ENCODE assay signal across 8 cellular contexts in genomic region chr11:59186130-59186594, GRCh38. TPM values are rescaled to one million over a fixed set of nuclear protein-coding genes. Genes with fewer than 3 reads are reported as not detected.
DNase-seq lines count a peak whose midpoint lies in the region; ATAC-seq and TF ChIP-seq lines count a peak whose summit lies in the region.

No MANE protein-coding gene starts in this region.

- H3K4me2 ChIP-seq in IMR-90 (ENCODE audit: low read depth, low read length) = no peak overlapping the region

- H3K36me3 ChIP-seq in CD4-positive, CD25-positive, alpha-beta regulatory T cell (ENCODE audit: control insufficient read depth, insufficient read depth, low read length) = no peaks in the 10 kb centered on the region
- peaks cover 34% of the 10 kb centered on the region for H3K36me3 ChIP-seq in IMR-90 (ENCODE audit: control insufficient read depth, insufficient read depth, low read length)
- peaks cover 0 to 2% of the 10 kb centered on the region in 2 donors for H3K36me3 ChIP-seq in esophagus (ENCODE audit: control insufficient read depth in 2 of 2, insufficient read depth in 2 of 2, low read length in 1 of 2)
- H3K36me3 ChIP-seq in psoas muscle (ENCODE audit: insufficient read depth in 1 of 2, low read depth in 1 of 2) = no peaks in the 10 kb centered on the region

- intact Hi-C loops in IMR-90 (cut with micrococcal nuclease) (loop anchor here (2.0 kb wide), 1 partner anchor 13 kb away; the partner anchor contains the start of gene DTX4), psoas muscle (cut with DNase I) (no loop called here)

- TF ChIP-seq POLR2A in IMR-90 (IDR thresholded peaks at IDR 0.05; ENCODE audit: low read depth, low read length) = no peak

- peaks cover 3% of the 10 kb centered on the region for H3K27me3 ChIP-seq in CD4-positive, CD25-positive, alpha-beta regulatory T cell (ENCODE audit: control insufficient read depth, insufficient read depth, low read length)
- H3K27me3 ChIP-seq in IMR-90 (ENCODE audit: control insufficient read depth, insufficient read depth, low read length) = no peaks in the 10 kb centered on the region
- H3K27me3 ChIP-seq in esophagus (ENCODE audit: control insufficient read depth in 1 of 2, insufficient read depth in 2 of 2, low read length in 2 of 2) = no peaks in the 10 kb centered on the region
- peaks cover 0 to 20% (median 3%) of the 10 kb centered on the region in 3 donors for H3K27me3 ChIP-seq in psoas muscle (ENCODE audit: insufficient read depth in 3 of 3, low read length in 2 of 3)

- BruUV-seq in IMR-90 (replicated peaks; lab: Mats Ljungman, UMichigan) = no TSS peak

- DNase-seq in CD4-positive, CD25-positive, alpha-beta regulatory T cell = peak; percentile 20 to 43 (median 41)
- DNase-seq in GM19238 (ENCODE audit: insufficient read length, low spot score) (peak; percentile 61), IMR-90 (no peak), psoas muscle (no peak), AML-193 (lab: John Stamatoyannopoulos, UW) (no peak), inferior parietal cortex (ENCODE audit: extremely low spot score) (no peak)
- DNase-seq in activated CD4-positive, alpha-beta T cell treated with anti-CD3 and anti-CD28 coated beads, Interleukin-2, amount 50 U/mL, for 48 hours = peak; percentile 55 to 64

- peaks cover 0 to 23% of the 10 kb centered on the region in 2 experiments; a peak in 2 of 4 replicates for H3K79me1 ChIP-seq in IMR-90 (ENCODE audit: low read depth in 1 of 2, low read length in 2 of 2)

- H2BK5ac ChIP-seq in IMR-90 (ENCODE audit: low read depth, low read length, poor library complexity, severe bottlenecking) = no peak overlapping the region

- H2BK20ac ChIP-seq in IMR-90 (ENCODE audit: low read depth, low read length) = no peak overlapping the region

- H3K27me3 Mint-ChIP-seq in CD4-positive, CD25-positive, alpha-beta regulatory T cell = peaks cover 4% of the 10 kb centered on the region

- H3K14ac ChIP-seq in IMR-90 (replicated peaks; ENCODE audit: low read depth, low read length) = no peak overlapping the region

- H4K20me1 ChIP-seq in IMR-90 (ENCODE audit: insufficient read depth, low read length) = 0 out of 2 replicates have a peak, but pooled peaks cover 4% of the 10 kb centered on the region

- no peak overlapping the region for H3K27ac Mint-ChIP-seq in CD4-positive, CD25-positive, alpha-beta regulatory T cell

- H4K8ac ChIP-seq in IMR-90 (ENCODE audit: low read depth in 2 of 2, low read length in 2 of 2) = no peak overlapping the region

- H4K5ac ChIP-seq in IMR-90 (ENCODE audit: low read depth, low read length) = no peak overlapping the region; the same call in 1 of the 2 replicates

- peak overlapping the region; percentile 78 for H2AK9ac ChIP-seq in IMR-90 (replicated peaks; ENCODE audit: low read depth, low read length, poor library complexity)

- H2AK5ac ChIP-seq in IMR-90 (ENCODE audit: low read depth, low read length) = peak overlapping the region; percentile 68

- H2AFZ ChIP-seq in IMR-90 (replicated peaks; ENCODE audit: low read length, poor library complexity) = no peak overlapping the region

- H3K23ac ChIP-seq in IMR-90 (ENCODE audit: low read depth, low read length) = no peak overlapping the region

- H3K4me1 ChIP-seq in CD4-positive, CD25-positive, alpha-beta regulatory T cell (ENCODE audit: control insufficient read depth, insufficient read depth, low read length, poor library complexity, severe bottlenecking) = no peaks in the 10 kb centered on the region
- H3K4me1 ChIP-seq in IMR-90 (ENCODE audit: control insufficient read depth, insufficient read depth, low read length) (peaks cover 20% of the 10 kb centered on the region), esophagus (ENCODE audit: control insufficient read depth in 2 of 2, insufficient read depth in 2 of 2, low read length in 1 of 2) (peaks cover 7 to 11% of the 10 kb centered on the region in 2 donors), psoas muscle (no peaks in the 10 kb centered on the region)

- H3K56ac ChIP-seq in IMR-90 (ENCODE audit: extremely low read depth, insufficient read depth, low read length) = no peak overlapping the region

- no peaks in the 10 kb centered on the region for H3K9me3 Mint-ChIP-seq in CD4-positive, CD25-positive, alpha-beta regulatory T cell

- H2BK120ac ChIP-seq in IMR-90 (ENCODE audit: low read depth, low read length) = no peak overlapping the region

- H3K4me3 Mint-ChIP-seq in CD4-positive, CD25-positive, alpha-beta regulatory T cell = no peak overlapping the region

- no peaks in the 10 kb centered on the region for H3K9me3 ChIP-seq in CD4-positive, CD25-positive, alpha-beta regulatory T cell (ENCODE audit: control insufficient read depth in 2 of 2, low read length in 2 of 2)
- H3K9me3 ChIP-seq in IMR-90 (ENCODE audit: control insufficient read depth, insufficient read depth, low read length) (no peaks in the 10 kb centered on the region), esophagus (ENCODE audit: control insufficient read depth in 2 of 2, insufficient read depth in 1 of 2, low read depth in 1 of 2, low read length in 1 of 2) (no peaks in the 10 kb centered on the region), psoas muscle (no peaks in the 10 kb centered on the region)

- dilution Hi-C loops in IMR-90 (cut with HindIII; ENCODE audit: low sequenced_read_pairs, unreplicated experiment) = no loop called here

- CTCF ChIA-PET in IMR-90 (lab: Yijun Ruan, JAX) = interaction anchor here (0.8 to 3.3 kb wide), 4 partner anchors 12 to 35 kb away, joined by 3 to 25 read pairs (median 4); partner anchors contain the start of gene DTX4

- TF ChIP-seq CTCF in IMR-90 (conservative IDR thresholded peaks at IDR 0.05; ENCODE audit: low read depth, low read length) (peak; percentile 43), psoas muscle (IDR thresholded peaks at IDR 0.05) (peak; percentile 22)

- H3K18ac ChIP-seq in IMR-90 (ENCODE audit: low read depth, low read length) = no peak overlapping the region

- 0 out of 2 replicates have a peak, but pooled peaks have one; percentile 8 for TF ChIP-seq RAD21 in IMR-90 (IDR thresholded peaks at IDR 0.05; ENCODE audit: low read length)

- H3K9me1 ChIP-seq in IMR-90 (ENCODE audit: insufficient read depth, low read length) = peaks cover 21% of the 10 kb centered on the region

- H3K4me3 ChIP-seq in CD4-positive, CD25-positive, alpha-beta regulatory T cell (ENCODE audit: low read depth, low read length) = no peak overlapping the region
- H3K4me3 ChIP-seq in IMR-90 (ENCODE audit: insufficient read depth, low read depth, low read length) = no peak overlapping the region
- no peak overlapping the region for H3K4me3 ChIP-seq in esophagus (ENCODE audit: low read depth in 1 of 2, low read length in 2 of 2)
- H3K4me3 ChIP-seq in psoas muscle = no peak overlapping the region

- no peak overlapping the region for H3K4ac ChIP-seq in IMR-90 (ENCODE audit: low read depth, low read length)

- ATAC-seq in CD4-positive, CD25-positive, alpha-beta regulatory T cell (ENCODE audit: low read depth in 2 of 2) = peak; percentile 47 to 61
- no peak for ATAC-seq in IMR-90 (ENCODE audit: low read depth)
- peak in 1 of 4 donors; percentile 43 for ATAC-seq in psoas muscle

- no peak overlapping the region for H2BK15ac ChIP-seq in IMR-90 (ENCODE audit: low read depth, low read length)

- no peak overlapping the region for H3K27ac ChIP-seq in CD4-positive, CD25-positive, alpha-beta regulatory T cell (ENCODE audit: insufficient read depth, low read length, poor library complexity, severe bottlenecking)
- H3K27ac ChIP-seq in IMR-90 (ENCODE audit: insufficient read depth, low read length) (no peak overlapping the region), esophagus (ENCODE audit: low read depth in 2 of 2, low read length in 1 of 2) (peak overlapping the region; percentile 16 to 26), psoas muscle (no peak overlapping the region)

- POLR2A ChIA-PET in IMR-90 (lab: Charles Lee; ENCODE audit: unreplicated experiment) = no interaction called here

- H3K9ac ChIP-seq in IMR-90 (ENCODE audit: low read depth, low read length) = no peak overlapping the region

- no peaks in the 10 kb centered on the region for H3K36me3 Mint-ChIP-seq in CD4-positive, CD25-positive, alpha-beta regulatory T cell

- H3K4me1 Mint-ChIP-seq in CD4-positive, CD25-positive, alpha-beta regulatory T cell = no peaks in the 10 kb centered on the region

- WGBS in IMR-90 (ENCODE audit: extremely low coverage in 2 of 2, insufficient read length in 1 of 2), 2 experiments = no CpG with 5 or more reads among the region's 5 CpGs
- 54 to 62% methylated on average over 5 of the region's 5 CpGs for WGBS in esophagus, 2 donors
- WGBS in psoas muscle, 3 donors = 37 to 58% (median 44%) methylated on average over 5 of the region's 5 CpGs

- in situ Hi-C loops in IMR-90 (cut with MboI; ENCODE audit: low sequenced_read_pairs) = no loop called here

- H4K91ac ChIP-seq in IMR-90 (ENCODE audit: insufficient read depth, low read depth, low read length) = no peak overlapping the region

RNA-seq across cellular contexts. Expression of gene DTX4, which starts 14.2 kb away (rescaled TPM):
- total RNA-seq in CD4-positive, CD25-positive, alpha-beta regulatory T cell = 1.0 TPM
- under 1 TPM in 2 of 4 donors, not detected in 2; 0.11 to 0.25 TPM for polyA plus RNA-seq in CD4-positive, CD25-positive, alpha-beta regulatory T cell
- total RNA-seq in IMR-90 (2012; rRNA removed) (2.5 and 2.7 TPM in 2 replicates), psoas muscle (1 to 10 TPM; 1.2 to 2.7 (median 2.3) TPM)
- polyA plus RNA-seq in IMR-90 (2012; rRNA removed) (3.0 and 3.1 TPM in 2 replicates), esophagus (1 to 10 TPM; 1.8 to 2.4 TPM), psoas muscle (under 1 TPM; 0.46 to 0.65 (median 0.60) TPM)
- 1.1 and 1.5 TPM in 2 replicates for polyA plus RNA-seq in IMR-90 (2012; cell fraction: cytosol; rRNA removed)
- polyA plus RNA-seq in IMR-90 (2012; cell fraction: nucleus; rRNA removed; ENCODE audit: low replicate concordance) = 3.8 and 4.2 TPM in 2 replicates

RNA-seq across cellular contexts. Expression of gene MPEG1, which starts 26.6 kb away (rescaled TPM):
- total RNA-seq in CD4-positive, CD25-positive, alpha-beta regulatory T cell = 0.07 TPM
- polyA plus RNA-seq in CD4-positive, CD25-positive, alpha-beta regulatory T cell = 1 to 10 TPM in 1 of 4 donors, under 1 TPM in 2, not detected in 1; 0.17 to 1.8 (median 0.35) TPM
- not detected in 2 replicates for total RNA-seq in IMR-90 (2012; rRNA removed)
- polyA plus RNA-seq in IMR-90 (2012; rRNA removed) = not detected in 2 replicates
- polyA plus RNA-seq in IMR-90 (2012; cell fraction: cytosol; rRNA removed) = not detected in 2 replicates
- not detected in 2 replicates for polyA plus RNA-seq in IMR-90 (2012; cell fraction: nucleus; rRNA removed; ENCODE audit: low replicate concordance)
- polyA plus RNA-seq in esophagus = 1 to 10 TPM in 1 of 2 donors, under 1 TPM in 1; 0.61 to 1.3 TPM
- 1 to 10 TPM; 3.8 to 6.1 (median 5.0) TPM for total RNA-seq in psoas muscle
- 1 to 10 TPM in 1 of 3 donors, under 1 TPM in 2; 0.82 to 1.8 (median 0.90) TPM for polyA plus RNA-seq in psoas muscle

RNA-seq across cellular contexts. Expression of gene FAM111A, which starts 43.5 kb away (rescaled TPM):
- total RNA-seq in CD4-positive, CD25-positive, alpha-beta regulatory T cell = 73.4 TPM
- polyA plus RNA-seq in CD4-positive, CD25-positive, alpha-beta regulatory T cell = 10 to 100 TPM; 28.6 to 41.5 (median 32.8) TPM
- total RNA-seq in IMR-90 (2012; rRNA removed) = 36.4 and 46.1 TPM in 2 replicates
- polyA plus RNA-seq in IMR-90 (2012; rRNA removed) = 14.4 and 19.9 TPM in 2 replicates
- polyA plus RNA-seq in IMR-90 (2012; cell fraction: cytosol; rRNA removed) = 2.2 and 3.0 TPM in 2 replicates
- polyA plus RNA-seq in IMR-90 (2012; cell fraction: nucleus; rRNA removed; ENCODE audit: low replicate concordance) = 14.9 and 66.0 TPM in 2 replicates
- polyA plus RNA-seq in esophagus = 10 to 100 TPM in 1 of 2 donors, 1 to 10 TPM in 1; 6.6 to 21.7 TPM
- total RNA-seq in psoas muscle = 1 to 10 TPM; 2.6 to 3.4 (median 3.1) TPM
- 1 to 10 TPM in 2 of 3 donors, under 1 TPM in 1; 0.91 to 5.2 (median 1.7) TPM for polyA plus RNA-seq in psoas muscle

Comparison
In these comparisons a context has a peak if more than half of its experiments do, and no peak if none do; other contexts are left out.
1. DNase-seq: peak in CD4-positive, CD25-positive, alpha-beta regulatory T cell (3 of 3), GM19238 (single experiment) and activated CD4-positive, alpha-beta T cell treated with anti-CD3 and anti-CD28 coated beads, Interleukin-2, amount 50 U/mL, for 48 hours (2 of 2); none in IMR-90 (single experiment), psoas muscle (0 of 2), AML-193 (0 of 2) and inferior parietal cortex (single experiment).
2. H3K27ac ChIP-seq: peak in esophagus (2 of 2); none in CD4-positive, CD25-positive, alpha-beta regulatory T cell (single experiment), IMR-90 (single experiment) and psoas muscle (single experiment).